Comparison of ENCODE assay signal across 9 cellular contexts in genomic region chr10:124827474-124827873, GRCh38. TPM values are rescaled to one million over a fixed set of nuclear protein-coding genes. Genes with fewer than 3 reads are reported as not detected.
A peak's percentile ranks its signal among the peaks of the same experiment; 100 is the strongest.
DNase-seq lines count a peak whose midpoint lies in the region; ATAC-seq, FAIRE-seq and TF ChIP-seq lines count a peak whose summit lies in the region.
"Had no signal": no experiment of that assay in that cellular context is flagged by ENCODE, and none has a peak within 500 bp of the region (broad histone marks: within the 10 kb centered on the region; RNA-seq: fewer than 3 reads in every experiment).

No MANE protein-coding gene starts in this region.

- FAIRE-seq in colon (lab: Jason Lieb, UNC) = peak; percentile 28

- H3K27me3 Mint-ChIP-seq in neural crest cell (ENCODE audit: low read depth) = no peaks in the 10 kb centered on the region

- H4K20me1 ChIP-seq in KMS-11 (ENCODE audit: insufficient read depth) = no peaks in the 10 kb centered on the region

- no peak for ATAC-seq in GM21786 (IDR thresholded peaks at IDR 0.05; ENCODE audit: unreplicated experiment)

- H3K36me3 Mint-ChIP-seq in neural crest cell (ENCODE audit: low read depth) = no peaks in the 10 kb centered on the region

- no peaks in the 10 kb centered on the region for H3K4me1 ChIP-seq in KMS-11 (ENCODE audit: low read depth, poor library complexity, severe bottlenecking)

- TF ChIP-seq CTCF in KMS-11 (conservative IDR thresholded peaks at IDR 0.05; ENCODE audit: low read depth, low read length) (peak; percentile 69), neural crest cell (conservative IDR thresholded peaks at IDR 0.05) (peak; percentile 74)

- H3K36me3 ChIP-seq in KMS-11 (ENCODE audit: insufficient read depth) = peaks cover 2% of the 10 kb centered on the region; the same call in 1 of the 2 replicates

- no peaks in the 10 kb centered on the region for H3K27me3 ChIP-seq in KMS-11 (ENCODE audit: insufficient read depth, low read depth)

- no peak overlapping the region for H3K27ac ChIP-seq in KMS-11

- H3K4me3 ChIP-seq in KMS-11 (IDR thresholded peaks at IDR 0.05; ENCODE audit: insufficient read depth, low read depth, low read length) = no peak overlapping the region
- H3K4me3 ChIP-seq: lung had no signal

- no peak overlapping the region for H3K9ac ChIP-seq in KMS-11

- no peak overlapping the region for H3K27ac Mint-ChIP-seq in neural crest cell (ENCODE audit: unreplicated experiment)

- no peak overlapping the region for H3K4me3 Mint-ChIP-seq in neural crest cell

- DNase-seq in EL (peak; percentile 17), neural crest cell (ENCODE audit: low read depth, low spot score) (no peak), globus pallidus (ENCODE audit: low spot score) (no peak), NOMO-1 treated with DMSO at 0.1 percent for 48 hours (lab: John Stamatoyannopoulos, UW; ENCODE audit: unreplicated experiment) (no peak), activated T-cell treated with anti-CD3 and anti-CD28 coated beads for 4 hours (no peak)

- no peaks in the 10 kb centered on the region for H3K4me1 Mint-ChIP-seq in neural crest cell

- H3K9me3 Mint-ChIP-seq in neural crest cell = no peaks in the 10 kb centered on the region

- H3K79me2 ChIP-seq in KMS-11 (ENCODE audit: insufficient read depth, low read depth) = no peaks in the 10 kb centered on the region

- H3K4me2 ChIP-seq in KMS-11 = no peak overlapping the region

- no peak overlapping the region for H2AFZ ChIP-seq in KMS-11 (ENCODE audit: low read depth)

RNA-seq across cellular contexts. Expression of gene ABRAXAS2, which starts 25.9 kb away (rescaled TPM):
- 16.0 and 17.0 TPM in 2 replicates for total RNA-seq in neural crest cell

RNA-seq across cellular contexts. Expression of gene EEF1AKMT2, which starts 35.8 kb away (rescaled TPM):
- total RNA-seq in neural crest cell = 18.2 and 21.9 TPM in 2 replicates
